11 cellular contexts compared by ENCODE assay signal in genomic region chr1:163875214-163875926, GRCh38.
A peak's percentile ranks its signal among the peaks of the same experiment; 100 is the strongest.
DNase-seq lines count a peak whose midpoint lies in the region; ATAC-seq and TF ChIP-seq lines count a peak whose summit lies in the region.
"Had no signal": no experiment of that assay in that cellular context is flagged by ENCODE, and none has a peak within 500 bp of the region (broad histone marks: within the 10 kb centered on the region; RNA-seq: fewer than 3 reads in every experiment).

No MANE protein-coding gene starts in this region.

- no peak overlapping the region for H3K27ac Mint-ChIP-seq in endodermal cell
- no peak overlapping the region for H3K27ac Mint-ChIP-seq in activated CD8-positive, alpha-beta T cell treated with anti-CD3 and anti-CD28 coated beads for 36 hours
- H3K27ac Mint-ChIP-seq: CD8-positive, alpha-beta memory T cell had no signal

- intact Hi-C loops in activated CD8-positive, alpha-beta T cell treated with anti-CD3 and anti-CD28 coated beads for 36 hours (cut with micrococcal nuclease) = no loop called here
- intact Hi-C loops in dorsolateral prefrontal cortex (cut with DNase I) = no loop called here

- no peaks in the 10 kb centered on the region for H3K36me3 Mint-ChIP-seq in endodermal cell (ENCODE audit: low read depth)
- H3K36me3 Mint-ChIP-seq in activated CD8-positive, alpha-beta T cell treated with anti-CD3 and anti-CD28 coated beads for 36 hours (ENCODE audit: low read depth) = no peaks in the 10 kb centered on the region
- H3K36me3 Mint-ChIP-seq: CD8-positive, alpha-beta memory T cell had no signal

- no peaks in the 10 kb centered on the region for H3K36me3 ChIP-seq in endodermal cell (ENCODE audit: control insufficient read depth, insufficient read depth, low read length)

- no peaks in the 10 kb centered on the region for H3K9me3 ChIP-seq in endodermal cell (ENCODE audit: control insufficient read depth, low read length)

- H3K4me3 Mint-ChIP-seq in endodermal cell = no peak overlapping the region
- H3K4me3 Mint-ChIP-seq in activated CD8-positive, alpha-beta T cell treated with anti-CD3 and anti-CD28 coated beads for 36 hours = no peak overlapping the region
- H3K4me3 Mint-ChIP-seq: CD8-positive, alpha-beta memory T cell had no signal

- ATAC-seq in activated CD8-positive, alpha-beta T cell treated with anti-CD3 and anti-CD28 coated beads for 36 hours = no peak

- WGBS in endodermal cell (ENCODE audit: insufficient coverage in 1 of 2, insufficient read length in 1 of 2), 2 experiments = 86 to 91% methylated on average over 6 to 10 of the region's 10 CpGs

- H3K9ac ChIP-seq in endodermal cell (ENCODE audit: extremely low read depth, low read length, poor library complexity, severe bottlenecking) = no peak overlapping the region

- no peaks in the 10 kb centered on the region for H3K9me3 Mint-ChIP-seq in endodermal cell
- H3K9me3 Mint-ChIP-seq in activated CD8-positive, alpha-beta T cell treated with anti-CD3 and anti-CD28 coated beads for 36 hours = peaks cover 14% of the 10 kb centered on the region

- H3K4me1 Mint-ChIP-seq in endodermal cell = peaks cover 24% of the 10 kb centered on the region
- H3K4me1 Mint-ChIP-seq in activated CD8-positive, alpha-beta T cell treated with anti-CD3 and anti-CD28 coated beads for 36 hours (ENCODE audit: low read depth) = no peaks in the 10 kb centered on the region
- H3K4me1 Mint-ChIP-seq: CD8-positive, alpha-beta memory T cell had no signal

- H3K4me3 ChIP-seq in AG04449 (ENCODE audit: low read depth, low read length) = no peak overlapping the region
- no peak overlapping the region for H3K4me3 ChIP-seq in endodermal cell (ENCODE audit: low read length)
- peak overlapping the region in 2 of 59 donors; percentile 5 to 15 for H3K4me3 ChIP-seq in dorsolateral prefrontal cortex

- no peaks in the 10 kb centered on the region for H3K27me3 ChIP-seq in endodermal cell (ENCODE audit: control insufficient read depth, insufficient read depth, low read length, poor library complexity, severe bottlenecking)
- H3K27me3 ChIP-seq in dorsolateral prefrontal cortex = no peaks in the 10 kb centered on the region

- no peaks in the 10 kb centered on the region for H3K27me3 Mint-ChIP-seq in endodermal cell (ENCODE audit: insufficient read depth)
- H3K27me3 Mint-ChIP-seq in activated CD8-positive, alpha-beta T cell treated with anti-CD3 and anti-CD28 coated beads for 36 hours = no peaks in the 10 kb centered on the region

- peaks cover 10% of the 10 kb centered on the region for H3K4me1 ChIP-seq in endodermal cell (ENCODE audit: control insufficient read depth, insufficient read depth, low read length)

- H3K27ac ChIP-seq in endodermal cell (ENCODE audit: low read depth, low read length) (peak overlapping the region; percentile 92), caudate nucleus (ENCODE audit: low read depth, low read length) (no peak overlapping the region), dorsolateral prefrontal cortex (no peak overlapping the region)

- peak; percentile 51 for DNase-seq in AG04449 (ENCODE audit: low read depth, low spot score)
- DNase-seq in NCI-H1417 treated with DMSO at 0.1 percent for 48 hours (lab: John Stamatoyannopoulos, UW) = peak; percentile 8
- DNase-seq in endodermal cell = no peak
- peak; percentile 97 for DNase-seq in myocyte (ENCODE audit: low read depth)
- DNase-seq in caudate nucleus (lab: John Stamatoyannopoulos, UW) = no peak
- DNase-seq in activated CD8-positive, alpha-beta T cell treated with anti-CD3 and anti-CD28 coated beads for 36 hours = no peak
- DNase-seq in dorsolateral prefrontal cortex = no peak
- DNase-seq in DMS114 treated with DMSO at 0.1 percent for 48 hours (lab: John Stamatoyannopoulos, UW; ENCODE audit: unreplicated experiment) = no peak
- DNase-seq: activated CD4-positive, alpha-beta T cell treated with anti-CD3 and anti-CD28 coated beads, Interleukin-2, amount 50 U/mL, for 1 hour; CD8-positive, alpha-beta memory T cell; NCI-H345 had no signal

- TF ChIP-seq CTCF in AG04449 (IDR thresholded peaks at IDR 0.05; ENCODE audit: insufficient read depth, low read length, missing control alignments) (no peak), endodermal cell (conservative IDR thresholded peaks at IDR 0.05) (no peak), dorsolateral prefrontal cortex (IDR thresholded peaks at IDR 0.05 in 54 of 56, conservative IDR thresholded peaks at IDR 0.05 in 2 of 56; ENCODE audit: low read depth in 1 of 56, partially characterized antibody in 56 of 56) (no peak)
- no peak for TF ChIP-seq CTCF in activated CD8-positive, alpha-beta T cell treated with anti-CD3 and anti-CD28 coated beads for 36 hours (IDR thresholded peaks at IDR 0.05)

- POLR2A ChIA-PET in AG04449 (lab: Yijun Ruan, JAX) = interaction anchor here (1.3 kb wide), 1 partner anchor 31 kb away, joined by 3 read pairs; no protein-coding TSS in a partner anchor
- POLR2A ChIA-PET in activated CD8-positive, alpha-beta T cell treated with anti-CD3 and anti-CD28 coated beads for 36 hours (lab: Charles Lee) = interaction anchor here (0.6 kb wide), 1 partner anchor 15 kb away, joined by 3 read pairs; no protein-coding TSS in a partner anchor

- CTCF ChIA-PET in AG04449 (lab: Yijun Ruan, JAX) = interaction anchor here (2.0 kb wide), 1 partner anchor 19 kb away, joined by 6 read pairs; no protein-coding TSS in a partner anchor
- CTCF ChIA-PET in activated CD8-positive, alpha-beta T cell treated with anti-CD3 and anti-CD28 coated beads for 36 hours (lab: Charles Lee) = no interaction called here

Comparison
In these comparisons a context has a peak if more than half of its experiments do, and no peak if none do; other contexts are left out.
1. DNase-seq: peak in AG04449 (single experiment), NCI-H1417 treated with DMSO at 0.1 percent for 48 hours (single experiment) and myocyte (single experiment); none in endodermal cell (single experiment), caudate nucleus (0 of 61), activated CD8-positive, alpha-beta T cell treated with anti-CD3 and anti-CD28 coated beads for 36 hours (single experiment), dorsolateral prefrontal cortex (0 of 10) and DMS114 treated with DMSO at 0.1 percent for 48 hours (single experiment).